ENCODE assay signal across 9 cellular contexts in genomic region chr12:52243774-52244614, GRCh38. TPM values are rescaled to one million over a fixed set of nuclear protein-coding genes. Genes with fewer than 3 reads are reported as not detected.
DNase-seq lines count a peak whose midpoint lies in the region; ATAC-seq and TF ChIP-seq lines count a peak whose summit lies in the region.
"Had no signal": no experiment of that assay in that cellular context is flagged by ENCODE, and none has a peak within 500 bp of the region (broad histone marks: within the 10 kb centered on the region; RNA-seq: fewer than 3 reads in every experiment).

No MANE protein-coding gene starts in this region.

- H3K9me3 Mint-ChIP-seq in CD4-positive, alpha-beta memory T cell = peaks cover 0 to 2% (median 0%) of the 10 kb centered on the region in 8 donors
- no peaks in the 10 kb centered on the region for H3K9me3 Mint-ChIP-seq in activated naive CD8-positive, alpha-beta T cell treated with anti-CD3 and anti-CD28 coated beads for 36 hours

- no peak overlapping the region for H3K4me3 ChIP-seq in CD4-positive, alpha-beta memory T cell (ENCODE audit: low read length in 2 of 2)
- no peak overlapping the region for H3K4me3 ChIP-seq in Karpas-422 (ENCODE audit: low read length)

- no peaks in the 10 kb centered on the region for H3K36me3 ChIP-seq in CD4-positive, alpha-beta memory T cell (ENCODE audit: insufficient read depth, low read length)
- no peaks in the 10 kb centered on the region for H3K36me3 ChIP-seq in Karpas-422 (ENCODE audit: insufficient read depth, low read length)

- POLR2A ChIA-PET in CD4-positive, alpha-beta memory T cell (lab: Charles Lee; ENCODE audit: partially characterized antibody) = no interaction called here
- POLR2A ChIA-PET in RWPE1 (lab: Yijun Ruan, JAX; ENCODE audit: low non-redundant PET) = interaction anchor here (0.6 to 0.8 kb wide), 2 partner anchors 52 to 65 kb away, joined by 3 to 4 read pairs; partner anchors contain the start of gene KRT80

- peak; percentile 88 for ATAC-seq in GM19372 (IDR thresholded peaks at IDR 0.05; ENCODE audit: low read depth, unreplicated experiment)
- peak; percentile 92 for ATAC-seq in HG03442 (IDR thresholded peaks at IDR 0.05; ENCODE audit: unreplicated experiment)

- no peaks in the 10 kb centered on the region for H3K36me3 Mint-ChIP-seq in CD4-positive, alpha-beta memory T cell
- no peaks in the 10 kb centered on the region for H3K36me3 Mint-ChIP-seq in activated naive CD8-positive, alpha-beta T cell treated with anti-CD3 and anti-CD28 coated beads for 36 hours

- peaks cover 9 to 41% (median 13%) of the 10 kb centered on the region in 4 donors for H3K4me1 Mint-ChIP-seq in CD4-positive, alpha-beta memory T cell
- H3K4me1 Mint-ChIP-seq in activated naive CD8-positive, alpha-beta T cell treated with anti-CD3 and anti-CD28 coated beads for 36 hours = peaks cover 28% of the 10 kb centered on the region

- no peak for TF ChIP-seq CTCF in RWPE1 (conservative IDR thresholded peaks at IDR 0.05; ENCODE audit: low read depth)

- no peaks in the 10 kb centered on the region for H3K9me2 ChIP-seq in Karpas-422 (replicated peaks; ENCODE audit: insufficient read depth, low read length)

- H2AFZ ChIP-seq in Karpas-422 (ENCODE audit: low read length) = no peak overlapping the region

- H3K27me3 Mint-ChIP-seq in CD4-positive, alpha-beta memory T cell = peaks cover under 1 to 7% of the 10 kb centered on the region in 2 donors
- peaks cover 17% of the 10 kb centered on the region for H3K27me3 Mint-ChIP-seq in activated naive CD8-positive, alpha-beta T cell treated with anti-CD3 and anti-CD28 coated beads for 36 hours

- no peaks in the 10 kb centered on the region for H3K79me2 ChIP-seq in Karpas-422 (ENCODE audit: low read length)

- no peaks in the 10 kb centered on the region for H3K9me3 ChIP-seq in CD4-positive, alpha-beta memory T cell (ENCODE audit: control insufficient read depth in 1 of 2, low read length in 2 of 2)
- H3K9me3 ChIP-seq in Karpas-422 (ENCODE audit: low read length) = no peaks in the 10 kb centered on the region

- CTCF ChIA-PET in CD4-positive, alpha-beta memory T cell (lab: Charles Lee; ENCODE audit: partially characterized antibody) = interaction anchor here (0.8 to 3.1 kb wide), 2 partner anchors 35 to 88 kb away, joined by 3 to 12 read pairs; no protein-coding TSS in a partner anchor
- CTCF ChIA-PET in RWPE1 (lab: Yijun Ruan, JAX) = interaction anchor here (0.5 to 3.0 kb wide), 5 partner anchors 31 to 275 kb away, joined by 4 to 9 read pairs (median 4); no protein-coding TSS in a partner anchor

- H3K4me2 ChIP-seq in Karpas-422 (ENCODE audit: low read depth, low read length, poor library complexity, severe bottlenecking) = no peak overlapping the region

- no peak overlapping the region for H3K9ac ChIP-seq in Karpas-422 (ENCODE audit: low read length)

- H3K27ac ChIP-seq in CD4-positive, alpha-beta memory T cell (ENCODE audit: low read depth, low read length) = peak overlapping the region; percentile 43
- H3K27ac ChIP-seq in RWPE1 (peak overlapping the region; percentile 100), Karpas-422 (ENCODE audit: low read length) (no peak overlapping the region)

- peak overlapping the region in 6 of 8 donors; percentile 6 to 79 (median 34) for H3K4me3 Mint-ChIP-seq in CD4-positive, alpha-beta memory T cell
- H3K4me3 Mint-ChIP-seq in activated naive CD8-positive, alpha-beta T cell treated with anti-CD3 and anti-CD28 coated beads for 36 hours = peak overlapping the region; percentile 75

- H4K20me1 ChIP-seq in Karpas-422 (ENCODE audit: insufficient read depth, low read depth, low read length) = peaks cover 6% of the 10 kb centered on the region; the same call in 1 of the 2 replicates

- H3K27me3 ChIP-seq in CD4-positive, alpha-beta memory T cell (ENCODE audit: insufficient read depth, low read length) = no peaks in the 10 kb centered on the region
- no peaks in the 10 kb centered on the region for H3K27me3 ChIP-seq in Karpas-422 (ENCODE audit: low read length)

- peak overlapping the region; percentile 80 to 93 (median 88) for H3K27ac Mint-ChIP-seq in CD4-positive, alpha-beta memory T cell
- H3K27ac Mint-ChIP-seq in activated naive CD8-positive, alpha-beta T cell treated with anti-CD3 and anti-CD28 coated beads for 36 hours = peak overlapping the region; percentile 94

- peaks cover 19% of the 10 kb centered on the region for H3K4me1 ChIP-seq in CD4-positive, alpha-beta memory T cell (ENCODE audit: insufficient read depth, low read length)
- H3K4me1 ChIP-seq in Karpas-422 (ENCODE audit: low read length) = no peaks in the 10 kb centered on the region

- DNase-seq in CD4-positive, alpha-beta memory T cell = peak; percentile 22 to 86 (median 52)
- DNase-seq in RWPE1 (ENCODE audit: low spot score) (peak; percentile 94), iris pigment epithelial cell (ENCODE audit: low read depth) (peak; percentile 93), Karpas-422 (no peak)
- DNase-seq in activated naive CD8-positive, alpha-beta T cell treated with anti-CD3 and anti-CD28 coated beads for 36 hours = peak; percentile 83
- peak; percentile 35 for DNase-seq in stimulated activated CD4-positive, alpha-beta T cell treated with anti-CD3 and anti-CD28 coated beads, Interleukin-2, amount 100 ng/mL, for 4 hours (ENCODE audit: low read depth)

- intact Hi-C loops in CD4-positive, alpha-beta memory T cell (cut with micrococcal nuclease) = no loop called here

RNA-seq across cellular contexts. Expression of gene KRT7, which starts 11.0 kb away (rescaled TPM):
- not detected for total RNA-seq in CD4-positive, alpha-beta memory T cell
- not detected for polyA plus RNA-seq in CD4-positive, alpha-beta memory T cell
- total RNA-seq in activated naive CD8-positive, alpha-beta T cell treated with anti-CD3 and anti-CD28 coated beads for 36 hours = 1 to 10 TPM; 2.4 to 6.5 TPM
- total RNA-seq in Karpas-422 (2014; rRNA removed; shearing (Covaris generic); ENCODE audit: low replicate concordance) = not detected in 2 replicates

RNA-seq across cellular contexts. Expression of gene KRT86, which starts 30.5 kb away (rescaled TPM):
- not detected for total RNA-seq in CD4-positive, alpha-beta memory T cell
- not detected for polyA plus RNA-seq in CD4-positive, alpha-beta memory T cell
- not detected for total RNA-seq in activated naive CD8-positive, alpha-beta T cell treated with anti-CD3 and anti-CD28 coated beads for 36 hours
- not detected in 2 replicates for total RNA-seq in Karpas-422 (2014; rRNA removed; shearing (Covaris generic); ENCODE audit: low replicate concordance)

RNA-seq across cellular contexts. Expression of gene KRT81, which starts 47.3 kb away (rescaled TPM):
- total RNA-seq in CD4-positive, alpha-beta memory T cell = not detected
- not detected for polyA plus RNA-seq in CD4-positive, alpha-beta memory T cell
- not detected for total RNA-seq in activated naive CD8-positive, alpha-beta T cell treated with anti-CD3 and anti-CD28 coated beads for 36 hours
- not detected in 2 replicates for total RNA-seq in Karpas-422 (2014; rRNA removed; shearing (Covaris generic); ENCODE audit: low replicate concordance)

RNA-seq across cellular contexts. Expression of gene KRT80, which starts 52.2 kb away (rescaled TPM):
- not detected for total RNA-seq in CD4-positive, alpha-beta memory T cell
- not detected for polyA plus RNA-seq in CD4-positive, alpha-beta memory T cell
- not detected for total RNA-seq in activated naive CD8-positive, alpha-beta T cell treated with anti-CD3 and anti-CD28 coated beads for 36 hours
- not detected in 2 replicates for total RNA-seq in Karpas-422 (2014; rRNA removed; shearing (Covaris generic); ENCODE audit: low replicate concordance)
- total RNA-seq: T-helper 2 cell treated with Interferon-gamma antibody and Interleukin-4, amounts not matched to agents 100 ng/mL and 5 ng/mL, for 36 hours had no signal
